In genomic region chr22:17836977-17837742, GRCh38 we compare ENCODE assay signal across 13 cellular contexts.
DNase-seq lines count a peak whose midpoint lies in the region; ATAC-seq and TF ChIP-seq lines count a peak whose summit lies in the region.
"Had no signal": no experiment of that assay in that cellular context is flagged by ENCODE, and none has a peak within 500 bp of the region (broad histone marks: within the 10 kb centered on the region; RNA-seq: fewer than 3 reads in every experiment).

No MANE protein-coding gene starts in this region.

- no peaks in the 10 kb centered on the region for H3K9me3 ChIP-seq in mammary epithelial cell (replicated peaks; ENCODE audit: insufficient read depth, low read length)
- H3K9me3 ChIP-seq in muscle layer of colon (ENCODE audit: low read length) = no peaks in the 10 kb centered on the region
- no peaks in the 10 kb centered on the region for H3K9me3 ChIP-seq in MM.1S (replicated peaks; ENCODE audit: insufficient read depth, low read length)

- TF ChIP-seq CTCF in mammary epithelial cell (conservative IDR thresholded peaks at IDR 0.05 in 1 of 2, IDR thresholded peaks at IDR 0.05 in 1 of 2; ENCODE audit: extremely low read depth in 1 of 2, insufficient read depth in 1 of 2, low read depth in 1 of 2, low read length in 2 of 2) = no peak
- peak; percentile 30 for TF ChIP-seq CTCF in type B pancreatic cell (conservative IDR thresholded peaks at IDR 0.05)
- no peak for TF ChIP-seq CTCF in MM.1S (IDR thresholded peaks at IDR 0.05; ENCODE audit: low read length)

- in situ Hi-C loops in T47D (cut with HindIII; ENCODE audit: low pct_unique_long_range_greater_than_20kb, low sequenced_read_pairs) (no loop called here), mammary epithelial cell (cut with MboI; ENCODE audit: low sequenced_read_pairs in 2 of 2) (loop anchor here in 1 of 2 donors (10.0 kb wide), 2 partner anchors 68 to 238 kb away; partner anchors contain the start of gene PEX26)

- intact Hi-C loops in mammary epithelial cell (cut with micrococcal nuclease) = no loop called here

- peaks cover 14% of the 10 kb centered on the region for H3K4me1 Mint-ChIP-seq in type B pancreatic cell (ENCODE audit: unreplicated experiment)
- peaks cover 3% of the 10 kb centered on the region for H3K4me1 Mint-ChIP-seq in activated naive CD8-positive, alpha-beta T cell treated with anti-CD3 and anti-CD28 coated beads, Interleukin-2, amount 50 U/mL, for 24 hours

- H3K27me3 ChIP-seq in mammary epithelial cell (ENCODE audit: insufficient read depth, low read length) (no peaks in the 10 kb centered on the region), muscle layer of colon (ENCODE audit: control insufficient read depth in 1 of 2, insufficient read depth in 2 of 2, low read length in 2 of 2) (no peaks in the 10 kb centered on the region), MM.1S (replicated peaks; ENCODE audit: insufficient read depth, low read length) (no peaks in the 10 kb centered on the region)
- H3K27me3 ChIP-seq: hepatocyte had no signal

- H3K27ac ChIP-seq in mammary epithelial cell (ENCODE audit: insufficient read depth, low read depth, low read length) = no peak overlapping the region
- H3K27ac ChIP-seq in muscle layer of colon (ENCODE audit: low read depth, low read length) = peak overlapping the region; percentile 8
- H3K27ac ChIP-seq in MM.1S (ENCODE audit: low read length) = no peak overlapping the region
- H3K27ac ChIP-seq: hepatocyte had no signal

- no peaks in the 10 kb centered on the region for H3K9me3 Mint-ChIP-seq in type B pancreatic cell
- no peaks in the 10 kb centered on the region for H3K9me3 Mint-ChIP-seq in activated naive CD8-positive, alpha-beta T cell treated with anti-CD3 and anti-CD28 coated beads, Interleukin-2, amount 50 U/mL, for 24 hours

- H3K27ac Mint-ChIP-seq in type B pancreatic cell = peak overlapping the region; percentile 18
- no peak overlapping the region for H3K27ac Mint-ChIP-seq in activated naive CD8-positive, alpha-beta T cell treated with anti-CD3 and anti-CD28 coated beads, Interleukin-2, amount 50 U/mL, for 24 hours
- H3K27ac Mint-ChIP-seq: naive thymus-derived CD4-positive, alpha-beta T cell had no signal

- H3K27me3 Mint-ChIP-seq in type B pancreatic cell = no peaks in the 10 kb centered on the region
- H3K27me3 Mint-ChIP-seq in activated naive CD8-positive, alpha-beta T cell treated with anti-CD3 and anti-CD28 coated beads, Interleukin-2, amount 50 U/mL, for 24 hours = no peaks in the 10 kb centered on the region
- H3K27me3 Mint-ChIP-seq: naive thymus-derived CD4-positive, alpha-beta T cell had no signal

- ATAC-seq in GM18861 (IDR thresholded peaks at IDR 0.05; ENCODE audit: unreplicated experiment) = no peak
- ATAC-seq in activated naive CD8-positive, alpha-beta T cell treated with anti-CD3 and anti-CD28 coated beads, Interleukin-2, amount 50 U/mL, for 24 hours = no peak
- ATAC-seq: naive thymus-derived CD4-positive, alpha-beta T cell had no signal

- DNase-seq in T47D (ENCODE audit: low read depth in 1 of 2, low spot score in 1 of 2) (peak; percentile 76 to 94), mammary epithelial cell (no peak), fibroblast of gingiva (ENCODE audit: low read depth) (peak; percentile 32), type B pancreatic cell (ENCODE audit: extremely low spot score, unreplicated experiment) (no peak), MM.1S (no peak)
- DNase-seq in activated naive CD8-positive, alpha-beta T cell treated with anti-CD3 and anti-CD28 coated beads, Interleukin-2, amount 50 U/mL, for 24 hours = no peak
- DNase-seq: dermis blood vessel endothelial cell; naive thymus-derived CD4-positive, alpha-beta T cell; NCI-H446; RPMI8226 had no signal

- 41% methylated on average over 12 of the region's 14 CpGs for WGBS in mammary epithelial cell (ENCODE audit: low coverage, missing lambda C conversion rate)

- H3K36me3 ChIP-seq in mammary epithelial cell (ENCODE audit: insufficient read depth, low read length) = peaks cover 6% of the 10 kb centered on the region
- peaks cover 38% of the 10 kb centered on the region for H3K36me3 ChIP-seq in muscle layer of colon (ENCODE audit: insufficient read depth, low read length)
- H3K36me3 ChIP-seq in MM.1S (replicated peaks; ENCODE audit: insufficient read depth, low read length) = no peaks in the 10 kb centered on the region

- H3K4me3 ChIP-seq in mammary epithelial cell (replicated peaks in 1 of 3; ENCODE audit: insufficient read depth in 1 of 3, low read depth in 2 of 3, low read length in 3 of 3) = no peak overlapping the region
- no peak overlapping the region for H3K4me3 ChIP-seq in muscle layer of colon (ENCODE audit: low read depth in 1 of 2, low read length in 2 of 2)
- H3K4me3 ChIP-seq in MM.1S (ENCODE audit: low read length) = no peak overlapping the region
- H3K4me3 ChIP-seq: hepatocyte had no signal

- CTCF ChIA-PET in mammary epithelial cell (lab: Charles Lee; ENCODE audit: low non-redundant PET) = no interaction called here

- H2AFZ ChIP-seq in mammary epithelial cell (ENCODE audit: low read depth, low read length) (no peak overlapping the region), MM.1S (ENCODE audit: low read length) (no peak overlapping the region)
- H2AFZ ChIP-seq: hepatocyte had no signal

- BruUV-seq in mammary epithelial cell (replicated peaks; lab: Mats Ljungman, UMichigan) = no TSS peak

- no peak overlapping the region for H3K9ac ChIP-seq in mammary epithelial cell (ENCODE audit: insufficient read depth, low read length)
- H3K9ac ChIP-seq in muscle layer of colon (ENCODE audit: low read length) = no peak overlapping the region
- H3K9ac ChIP-seq in MM.1S (ENCODE audit: low read length) = no peak overlapping the region

- no peak overlapping the region for H3K4me2 ChIP-seq in mammary epithelial cell (ENCODE audit: insufficient read depth, low read depth, low read length)
- no peak overlapping the region for H3K4me2 ChIP-seq in MM.1S (ENCODE audit: low read depth, low read length)
- H3K4me2 ChIP-seq: hepatocyte had no signal

- H4K20me1 ChIP-seq in mammary epithelial cell (ENCODE audit: insufficient read depth, low read length) (no peaks in the 10 kb centered on the region), MM.1S (ENCODE audit: insufficient read depth, low read length) (no peaks in the 10 kb centered on the region)

- H3K79me2 ChIP-seq in mammary epithelial cell (ENCODE audit: insufficient read depth, low read length) = no peaks in the 10 kb centered on the region
- no peaks in the 10 kb centered on the region for H3K79me2 ChIP-seq in MM.1S (ENCODE audit: low read length)
- H3K79me2 ChIP-seq: hepatocyte had no signal

- H3K36me3 Mint-ChIP-seq in type B pancreatic cell = no peaks in the 10 kb centered on the region
- H3K36me3 Mint-ChIP-seq in activated naive CD8-positive, alpha-beta T cell treated with anti-CD3 and anti-CD28 coated beads, Interleukin-2, amount 50 U/mL, for 24 hours (ENCODE audit: low read depth) = no peaks in the 10 kb centered on the region
- H3K36me3 Mint-ChIP-seq: naive thymus-derived CD4-positive, alpha-beta T cell had no signal

- peak overlapping the region; percentile 35 for H3K4me3 Mint-ChIP-seq in type B pancreatic cell
- no peak overlapping the region for H3K4me3 Mint-ChIP-seq in activated naive CD8-positive, alpha-beta T cell treated with anti-CD3 and anti-CD28 coated beads, Interleukin-2, amount 50 U/mL, for 24 hours
- H3K4me3 Mint-ChIP-seq: naive thymus-derived CD4-positive, alpha-beta T cell had no signal

- H3K4me1 ChIP-seq in mammary epithelial cell (ENCODE audit: insufficient read depth, low read length) (no peaks in the 10 kb centered on the region), muscle layer of colon (ENCODE audit: insufficient read depth, low read length) (peaks cover 25% of the 10 kb centered on the region), MM.1S (ENCODE audit: low read length) (peaks cover 3% of the 10 kb centered on the region; the same call in 1 of the 2 replicates)

- H3K9me2 ChIP-seq in MM.1S (replicated peaks; ENCODE audit: insufficient read depth, low read length) = no peaks in the 10 kb centered on the region

- dilution Hi-C loops in mammary epithelial cell (cut with HindIII; ENCODE audit: low sequenced_read_pairs) = no loop called here

- no peaks in the 10 kb centered on the region for H3F3A ChIP-seq in MM.1S (ENCODE audit: insufficient read depth, low read length)

Comparison
In these comparisons a context has a peak if more than half of its experiments do, and no peak if none do; other contexts are left out.
1. DNase-seq: peak in T47D (2 of 2) and fibroblast of gingiva (single experiment); none in mammary epithelial cell (single experiment), type B pancreatic cell (single experiment), activated naive CD8-positive, alpha-beta T cell treated with anti-CD3 and anti-CD28 coated beads, Interleukin-2, amount 50 U/mL, for 24 hours (single experiment) and MM.1S (single experiment).